ENCODE assay signal across 1 cellular context in genomic region chr5:204462-204861, GRCh38.
A peak's percentile ranks its signal among the peaks of the same experiment; 100 is the strongest.
TF ChIP-seq lines count a peak whose summit lies in the region.

No MANE protein-coding gene starts in this region.

TF ChIP-seq in K562, 482 proteins besides CTCF, POLR2A, EP300 and RAD21:
- peak; percentile 93 for TF ChIP-seq ZKSCAN8 (CRISPR knock-in tag; IDR thresholded peaks at IDR 0.05)
- TF ChIP-seq ZNF165 (CRISPR knock-in tag; IDR thresholded peaks at IDR 0.05; ENCODE audit: borderline replicate concordance): no peak
- TF ChIP-seq PTRF (tag; IDR thresholded peaks at IDR 0.05): no peak
- TF ChIP-seq VEZF1 (CRISPR knock-in tag; IDR thresholded peaks at IDR 0.05): no peak
- peak; percentile 55; the same call in 1 of the 2 replicates for TF ChIP-seq BCOR (IDR thresholded peaks at IDR 0.05)
- TF ChIP-seq CHD4 (IDR thresholded peaks at IDR 0.05; ENCODE audit: insufficient read depth, insufficient replicate concordance, low read depth, low read length, poor library complexity, severe bottlenecking): no peak
- no peak for TF ChIP-seq MEF2D (tag; conservative IDR thresholded peaks at IDR 0.05; ENCODE audit: low read depth)
- no peak for TF ChIP-seq SMARCB1 (IDR thresholded peaks at IDR 0.05; ENCODE audit: insufficient read length, low read depth)
- TF ChIP-seq ATF1 (CRISPR knock-in tag; IDR thresholded peaks at IDR 0.05): no peak
- no peak for TF ChIP-seq ATF1 (tag; IDR thresholded peaks at IDR 0.05)
- no peak for TF ChIP-seq ESRRB (CRISPR knock-in tag; IDR thresholded peaks at IDR 0.05; ENCODE audit: borderline replicate concordance)
- TF ChIP-seq SMARCA5 (IDR thresholded peaks at IDR 0.05): 0 out of 2 replicates have a peak, but pooled peaks have one; percentile 52
TF ChIP-seq in K562: peak in this region for 3.
